ENCODE assay signal across 8 cellular contexts in genomic region chr6:98769546-98769945, GRCh38.
DNase-seq lines count a peak whose midpoint lies in the region; ATAC-seq and TF ChIP-seq lines count a peak whose summit lies in the region.

No MANE protein-coding gene starts in this region.

- no peak for TF ChIP-seq EP300 in ovary (IDR thresholded peaks at IDR 0.05)

- no peak overlapping the region for H3K23ac ChIP-seq in H9 (ENCODE audit: insufficient read length, low read depth, low read length)

- H3K9me3 ChIP-seq in H9 (ENCODE audit: control insufficient read depth, low read depth, low read length) (no peaks in the 10 kb centered on the region), ovary (no peaks in the 10 kb centered on the region)

- DNase-seq in DMS153 (lab: John Stamatoyannopoulos, UW) = peak; percentile 26
- DNase-seq in DMS153 treated with DMSO at 0.1 percent for 48 hours (lab: John Stamatoyannopoulos, UW; ENCODE audit: unreplicated experiment) = no peak
- DNase-seq in H9 = peak; percentile 46
- DNase-seq in OCI-M1 (lab: John Stamatoyannopoulos, UW) = peak; percentile 52
- peak; percentile 6 for DNase-seq in iris pigment epithelial cell (ENCODE audit: low read depth)
- no peak for DNase-seq in ovary

- H2BK120ac ChIP-seq in H9 (ENCODE audit: low read depth, low read length, poor library complexity, severe bottlenecking) = no peak overlapping the region

- no peak overlapping the region for H3K27ac ChIP-seq in H9 (ENCODE audit: insufficient read length, low read depth, low read length)
- H3K27ac ChIP-seq in ovary = no peak overlapping the region

- peaks cover 3% of the 10 kb centered on the region; the same call in 1 of the 2 replicates for H3K27me3 Mint-ChIP-seq in H9 (ENCODE audit: low read depth)

- TF ChIP-seq CTCF in H9 (conservative IDR thresholded peaks at IDR 0.05) (peak; percentile 61), ovary (IDR thresholded peaks at IDR 0.05) (no peak)

- H2AFZ ChIP-seq in H9 (ENCODE audit: low read length) = no peak overlapping the region

- no peaks in the 10 kb centered on the region for H3K79me2 ChIP-seq in H9 (ENCODE audit: insufficient read depth, low read length)

- ATAC-seq in GM21576 (IDR thresholded peaks at IDR 0.05; ENCODE audit: unreplicated experiment) (no peak), GM21367 (IDR thresholded peaks at IDR 0.05; ENCODE audit: unreplicated experiment) (no peak)

- no peak overlapping the region for H4K5ac ChIP-seq in H9 (ENCODE audit: insufficient read length, low read depth, low read length)

- H3K4me2 ChIP-seq in H9 (ENCODE audit: insufficient read depth, insufficient read length, low read length) = no peak overlapping the region

- H2BK12ac ChIP-seq in H9 (ENCODE audit: insufficient read length, low read depth, low read length) = no peak overlapping the region

- H4K20me1 ChIP-seq in H9 (ENCODE audit: control insufficient read depth, insufficient read depth, insufficient read length) = no peaks in the 10 kb centered on the region

- intact Hi-C loops in ovary (cut with DNase I) = no loop called here

- no peaks in the 10 kb centered on the region for H3K23me2 ChIP-seq in H9 (ENCODE audit: insufficient read length, low read depth, low read length, poor library complexity, severe bottlenecking)

- H3K4ac ChIP-seq in H9 (ENCODE audit: low read depth, low read length) = no peak overlapping the region

- no peak overlapping the region for H3K27ac Mint-ChIP-seq in H9

- no peak overlapping the region for H3K56ac ChIP-seq in H9 (ENCODE audit: insufficient read length, low read depth, low read length)

- no peaks in the 10 kb centered on the region for H3K9me3 Mint-ChIP-seq in H9

- no peak for TF ChIP-seq POLR2A in ovary (IDR thresholded peaks at IDR 0.05)

- H3K79me1 ChIP-seq in H9 (ENCODE audit: insufficient read depth, low read depth, low read length, poor library complexity, severe bottlenecking) = no peaks in the 10 kb centered on the region

- no peak overlapping the region for H4K91ac ChIP-seq in H9 (ENCODE audit: insufficient read length, low read depth, low read length)

- WGBS in H9 (ENCODE audit: extremely low coverage, insufficient read length, low lambda C conversion rate) = no CpG with 5 or more reads among the region's 1 CpG
- WGBS in ovary, 3 donors = 88 to 91% (median 90%) methylated on average over 1 of the region's 1 CpG

- H3K4me3 ChIP-seq in ovary = no peak overlapping the region

- H3K4me1 ChIP-seq in H9 (ENCODE audit: insufficient read depth, low read length) (no peaks in the 10 kb centered on the region), ovary (ENCODE audit: insufficient read depth) (no peaks in the 10 kb centered on the region)

- H3K18ac ChIP-seq in H9 (ENCODE audit: insufficient read length, low read depth, low read length) = no peak overlapping the region

- H3K27me3 ChIP-seq in H9 (ENCODE audit: insufficient read depth, low read length) (no peaks in the 10 kb centered on the region), ovary (no peaks in the 10 kb centered on the region)

- peaks cover under 1 to 2% of the 10 kb centered on the region in 2 experiments; a peak in 2 of 4 replicates for H3K4me1 Mint-ChIP-seq in H9

- no peaks in the 10 kb centered on the region for H3K36me3 Mint-ChIP-seq in H9 (ENCODE audit: insufficient read depth in 1 of 3, low read depth in 3 of 3)

- H3K4me3 Mint-ChIP-seq in H9 = no peak overlapping the region

- no peak overlapping the region for H3K9ac ChIP-seq in H9 (ENCODE audit: extremely low read depth, insufficient read length, low read length)

- H2AK5ac ChIP-seq in H9 (ENCODE audit: insufficient read length, low read length) = no peak overlapping the region

- H3K36me3 ChIP-seq in ovary = no peaks in the 10 kb centered on the region

- no peak overlapping the region for H2BK15ac ChIP-seq in H9 (ENCODE audit: low read depth, low read length)

- H2BK5ac ChIP-seq in H9 (ENCODE audit: insufficient read length, low read length) = no peak overlapping the region

- no peak overlapping the region for H4K8ac ChIP-seq in H9 (replicated peaks; ENCODE audit: insufficient read length, low read depth, low read length)

- H2BK20ac ChIP-seq in H9 (ENCODE audit: low read depth, low read length, poor library complexity, severe bottlenecking) = no peak overlapping the region

- no peak overlapping the region for H3K14ac ChIP-seq in H9 (ENCODE audit: insufficient read depth, low read length)

- no peak overlapping the region for H3T11ph ChIP-seq in H9 (ENCODE audit: low read length)

Comparison
In these comparisons a context has a peak if more than half of its experiments do, and no peak if none do; other contexts are left out.
1. DNase-seq: peak in DMS153 (single experiment), H9 (single experiment), OCI-M1 (single experiment) and iris pigment epithelial cell (single experiment); none in DMS153 treated with DMSO at 0.1 percent for 48 hours (single experiment) and ovary (0 of 5).